Comparison of ENCODE assay signal across 9 cellular contexts in the genomic region with DNA sequence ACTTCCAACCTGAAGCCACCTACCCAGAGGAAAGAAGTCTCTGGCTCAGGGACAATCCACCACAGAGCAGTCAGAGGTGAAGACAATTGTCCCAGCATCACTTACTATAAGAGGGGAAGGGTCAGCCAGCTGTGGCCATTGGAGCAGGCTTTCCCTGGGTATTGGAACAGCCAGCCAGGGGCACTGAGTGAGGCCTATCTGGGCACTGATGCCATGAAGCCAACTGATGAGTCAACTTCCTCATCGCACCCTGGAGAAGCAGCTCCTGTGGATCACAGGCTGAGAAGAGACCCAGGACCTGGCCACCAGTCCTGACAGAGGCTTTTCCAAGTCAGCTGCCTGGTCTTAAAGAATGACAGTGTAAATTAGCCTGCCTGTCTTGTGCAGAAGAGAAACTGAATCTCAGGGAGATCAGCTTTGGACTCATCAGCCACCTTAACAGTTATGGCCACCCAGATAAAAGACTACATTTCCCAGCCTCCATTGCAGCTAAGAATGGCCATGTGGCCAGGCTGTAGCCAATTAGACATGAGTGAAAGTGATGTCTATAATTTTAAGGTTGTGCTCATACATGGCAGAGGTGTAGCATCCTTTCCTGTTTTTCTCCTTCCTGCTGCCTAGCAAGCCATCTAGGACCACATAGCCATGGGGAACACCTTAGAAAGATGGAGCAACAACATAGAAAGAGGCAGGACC. TPM values are rescaled to one million over a fixed set of nuclear protein-coding genes. Genes with fewer than 3 reads are reported as not detected.
DNase-seq lines count a peak whose midpoint lies in the region; FAIRE-seq and TF ChIP-seq lines count a peak whose summit lies in the region.
"Had no signal": no experiment of that assay in that cellular context is flagged by ENCODE, and none has a peak within 500 bp of the region (broad histone marks: within the 10 kb centered on the region; RNA-seq: fewer than 3 reads in every experiment).

No MANE protein-coding gene starts in this region.

- H3K4me3 Mint-ChIP-seq in MCF 10A (ENCODE audit: unreplicated experiment), result no peak overlapping the region

- H2BK5ac ChIP-seq in H1 (ENCODE audit: low read depth, low read length), result no peak overlapping the region

- H3K23me2 ChIP-seq in H1 (ENCODE audit: low read depth, low read length), result no peaks in the 10 kb centered on the region

- DNase-seq in MCF 10A (ENCODE audit: unreplicated experiment), result peak; percentile 50
- DNase-seq in breast epithelium (ENCODE audit: low spot score in 2 of 2), result no peak
- no peak for DNase-seq in H1 (ENCODE audit: low read depth in 1 of 2, low spot score in 2 of 2)
- DNase-seq in spleen, result peak; percentile 32
- DNase-seq in COLO668 (lab: John Stamatoyannopoulos, UW; ENCODE audit: unreplicated experiment), result no peak
- no peak for DNase-seq in GM19238 (ENCODE audit: insufficient read length, low spot score)
- DNase-seq in medulla oblongata (ENCODE audit: extremely low spot score), result no peak

- H4K20me1 ChIP-seq in Loucy (ENCODE audit: insufficient read depth, low read length, poor library complexity, severe bottlenecking), result no peaks in the 10 kb centered on the region
- no peaks in the 10 kb centered on the region for H4K20me1 ChIP-seq in H1 (replicated peaks in 1 of 2; ENCODE audit: control insufficient read depth in 1 of 2, insufficient read depth in 2 of 2, low read length in 2 of 2)

- H3K4me1 ChIP-seq in breast epithelium (no peaks in the 10 kb centered on the region), Loucy (ENCODE audit: insufficient read depth, low read length, poor library complexity, severe bottlenecking) (peaks cover 13% of the 10 kb centered on the region), H1 (replicated peaks in 1 of 4; ENCODE audit: control insufficient read depth in 3 of 4, insufficient read depth in 4 of 4, low read length in 3 of 4) (peaks cover 0 to 5% (median 0%) of the 10 kb centered on the region in 4 experiments; a peak in 1 of 7 replicates), spleen (peaks cover 0 to 5% (median 0%) of the 10 kb centered on the region in 6 donors)

- no peak for TF ChIP-seq RAD21 in H1 (IDR thresholded peaks at IDR 0.05 in 1 of 2, conservative IDR thresholded peaks at IDR 0.05 in 1 of 2; ENCODE audit: low read depth in 2 of 2, low read length in 2 of 2)

- H3K27me3 ChIP-seq in breast epithelium (peaks cover 0 to 22% of the 10 kb centered on the region in 2 donors), Loucy (ENCODE audit: insufficient read depth, low read length, poor library complexity, severe bottlenecking) (no peaks in the 10 kb centered on the region), H1 (replicated peaks in 1 of 4; ENCODE audit: control insufficient read depth in 3 of 4, extremely low read depth in 1 of 4, insufficient read depth in 3 of 4, low read length in 3 of 4) (peaks cover 0 to 2% (median 0%) of the 10 kb centered on the region in 4 experiments; a peak in 2 of 7 replicates), spleen (replicated peaks in 1 of 7) (peaks cover 0 to 46% (median 0%) of the 10 kb centered on the region in 7 donors)

- H2AFZ ChIP-seq in Loucy (ENCODE audit: low read length), result peak overlapping the region; percentile 93
- H2AFZ ChIP-seq in H1 (ENCODE audit: low read length), result 0 out of 2 replicates have a peak overlapping the region, but pooled peaks have one; percentile 57

- no peaks in the 10 kb centered on the region for H3K79me2 ChIP-seq in Loucy (ENCODE audit: insufficient read depth, low read length)
- no peaks in the 10 kb centered on the region for H3K79me2 ChIP-seq in H1 (ENCODE audit: control insufficient read depth in 1 of 2, insufficient read depth in 2 of 2, low read length in 2 of 2)

- no peak overlapping the region for H3K18ac ChIP-seq in H1 (ENCODE audit: extremely low read depth, low read length)

- no peak overlapping the region for H3K4me2 ChIP-seq in Loucy (ENCODE audit: low read depth, low read length, poor library complexity, severe bottlenecking)
- no peak overlapping the region for H3K4me2 ChIP-seq in H1 (ENCODE audit: insufficient read depth in 1 of 2, low read depth in 2 of 2, low read length in 2 of 2)

- no peak overlapping the region for H4K91ac ChIP-seq in H1 (replicated peaks; ENCODE audit: insufficient read length, low read length)

- H3K27ac Mint-ChIP-seq in MCF 10A (ENCODE audit: low read depth, unreplicated experiment), result no peak overlapping the region
- H3K27ac Mint-ChIP-seq: activated T-helper 2 cell treated with anti-CD3 and anti-CD28 coated beads, Interferon-gamma antibody, Interleukin-2, Interleukin-4, amounts not matched to agents 10 μg/mL and 5 μg/mL and 100 μg/mL, durations not matched to agents 14 hours and 24 hours and 36 hours had no signal

- no peak overlapping the region for H3K56ac ChIP-seq in H1 (replicated peaks; ENCODE audit: insufficient read length, low read depth, low read length)

- H4K5ac ChIP-seq in H1 (ENCODE audit: insufficient read length, low read depth, low read length), result no peak overlapping the region

- TF ChIP-seq CTCF in MCF 10A (IDR thresholded peaks at IDR 0.05; ENCODE audit: unreplicated experiment) (no peak), breast epithelium (IDR thresholded peaks at IDR 0.05) (no peak), Loucy (conservative IDR thresholded peaks at IDR 0.05; ENCODE audit: low read length) (no peak), H1 (IDR thresholded peaks at IDR 0.05; ENCODE audit: control extremely low read depth in 1 of 3, insufficient read depth in 1 of 3, low read depth in 1 of 3, low read length in 3 of 3) (no peak), spleen (IDR thresholded peaks at IDR 0.05 in 8 of 11, conservative IDR thresholded peaks at IDR 0.05 in 3 of 11) (no peak)

- no peak overlapping the region for H3K4me3 ChIP-seq in breast epithelium
- no peak overlapping the region for H3K4me3 ChIP-seq in Loucy (ENCODE audit: low read length, poor library complexity, severe bottlenecking)
- H3K4me3 ChIP-seq in H1 (ENCODE audit: extremely low read depth in 1 of 4, insufficient read depth in 2 of 4, low read depth in 3 of 4, low read length in 4 of 4), result no peak overlapping the region
- H3K4me3 ChIP-seq in spleen, result no peak overlapping the region

- no peak overlapping the region for H2AK5ac ChIP-seq in H1 (ENCODE audit: low read depth, low read length)

- no peaks in the 10 kb centered on the region for H3K79me1 ChIP-seq in H1 (ENCODE audit: low read depth, low read length)

- no peak overlapping the region for H2BK20ac ChIP-seq in H1 (ENCODE audit: low read length)

- CTCF ChIA-PET in MCF 10A (lab: Yijun Ruan, JAX) (interaction anchor here (0.6 to 6.3 kb wide), 4 partner anchors 10 to 535 kb away, joined by 3 to 64 read pairs (median 4); no protein-coding TSS in a partner anchor), H1 (lab: Charles Lee; ENCODE audit: partially characterized antibody) (interaction anchor here (1.0 to 6.4 kb wide), 5 partner anchors 9 to 275 kb away, joined by 3 to 40 read pairs (median 3); no protein-coding TSS in a partner anchor)

- H3K36me3 Mint-ChIP-seq in MCF 10A (ENCODE audit: insufficient read depth, unreplicated experiment), result no peaks in the 10 kb centered on the region

- H3K14ac ChIP-seq in H1 (ENCODE audit: insufficient read length), result no peak overlapping the region

- FAIRE-seq in H1 (lab: Jason Lieb, UNC), result peak; percentile 71

- H3K27me3 Mint-ChIP-seq in MCF 10A (ENCODE audit: insufficient read depth, unreplicated experiment), result peaks cover 16% of the 10 kb centered on the region

- H3F3A ChIP-seq in Loucy (ENCODE audit: low read depth), result no peaks in the 10 kb centered on the region

- H3K4ac ChIP-seq in H1 (replicated peaks; ENCODE audit: insufficient read length, low read depth, low read length), result no peak overlapping the region

- intact Hi-C loops in MCF 10A (cut with micrococcal nuclease), result no loop called here
- intact Hi-C loops in breast epithelium (cut with DNase I; ENCODE audit: low total_unique reads), result no loop called here
- intact Hi-C loops in spleen (cut with DNase I; ENCODE audit: low total_unique reads), result no loop called here

- no peak overlapping the region for H4K8ac ChIP-seq in H1 (ENCODE audit: extremely low read depth, insufficient read depth, low read length)

- H3K36me3 ChIP-seq in breast epithelium, result no peaks in the 10 kb centered on the region
- H3K36me3 ChIP-seq in Loucy (ENCODE audit: insufficient read depth, low read length), result no peaks in the 10 kb centered on the region
- no peaks in the 10 kb centered on the region for H3K36me3 ChIP-seq in H1 (ENCODE audit: control insufficient read depth in 2 of 4, insufficient read depth in 4 of 4, low read length in 3 of 4)
- peaks cover 0 to 26% (median 0%) of the 10 kb centered on the region in 6 donors for H3K36me3 ChIP-seq in spleen

- no peak for TF ChIP-seq POLR2A in breast epithelium (IDR thresholded peaks at IDR 0.05)
- TF ChIP-seq POLR2A in H1 (IDR thresholded peaks at IDR 0.05; ENCODE audit: control extremely low read depth in 1 of 2, low read depth in 2 of 2, low read length in 2 of 2), result no peak
- TF ChIP-seq POLR2A in spleen (IDR thresholded peaks at IDR 0.05), result no peak

- H3K9me2 ChIP-seq in Loucy (replicated peaks; ENCODE audit: low read depth, low read length), result no peaks in the 10 kb centered on the region

- BruUV-seq in MCF 10A (replicated peaks; lab: Mats Ljungman, UMichigan), result no TSS peak

- no peaks in the 10 kb centered on the region for H3K4me1 Mint-ChIP-seq in MCF 10A (ENCODE audit: insufficient read depth, unreplicated experiment)

- H3K27ac ChIP-seq in breast epithelium (no peak overlapping the region), H1 (ENCODE audit: low read depth, low read length) (no peak overlapping the region), spleen (no peak overlapping the region)

- POLR2A ChIA-PET in MCF 10A (lab: Yijun Ruan, JAX), result interaction anchor here (0.5 kb wide), 1 partner anchor 208 kb away, joined by 3 read pairs; no protein-coding TSS in a partner anchor
- POLR2A ChIA-PET in H1 (lab: Charles Lee; ENCODE audit: partially characterized antibody), result interaction anchor here (1.5 kb wide), 1 partner anchor 8 kb away, joined by 6 read pairs; no protein-coding TSS in a partner anchor

- H2BK15ac ChIP-seq in H1 (ENCODE audit: low read length), result no peak overlapping the region

- no peaks in the 10 kb centered on the region for H3K9me3 Mint-ChIP-seq in MCF 10A (ENCODE audit: unreplicated experiment)
- H3K9me3 Mint-ChIP-seq: activated T-helper 2 cell treated with anti-CD3 and anti-CD28 coated beads, Interferon-gamma antibody, Interleukin-2, Interleukin-4, amounts not matched to agents 10 μg/mL and 5 μg/mL and 100 μg/mL, durations not matched to agents 14 hours and 24 hours and 36 hours had no signal

- 91% methylated on average over 1 of the region's 1 CpG; no CpG with 5 or more reads in 1 of the 2 experiments for WGBS in H1 (ENCODE audit: extremely low coverage in 1 of 2, insufficient coverage in 1 of 2, insufficient read length in 1 of 2, insufficient replicate concordance in 2 of 2, low coverage in 1 of 2, low lambda C conversion rate in 2 of 2, missing lambda C conversion rate in 1 of 2), 2 experiments
- WGBS in spleen, 5 donors, result 93 to 100% (median 100%) methylated on average over 1 of the region's 1 CpG

- no peak overlapping the region for H2BK120ac ChIP-seq in H1 (replicated peaks; ENCODE audit: low read depth, low read length)

- no peaks in the 10 kb centered on the region for H3K9me3 ChIP-seq in breast epithelium
- no peaks in the 10 kb centered on the region for H3K9me3 ChIP-seq in Loucy (ENCODE audit: insufficient read depth, low read depth, low read length)
- no peaks in the 10 kb centered on the region for H3K9me3 ChIP-seq in H1 (ENCODE audit: insufficient read depth in 2 of 2, low read depth in 1 of 2, low read length in 1 of 2)
- peaks cover 0 to 3% (median 0%) of the 10 kb centered on the region in 8 donors for H3K9me3 ChIP-seq in spleen

- no peak overlapping the region for H2BK12ac ChIP-seq in H1 (ENCODE audit: low read depth, low read length)

- TF ChIP-seq EP300 in H1 (IDR thresholded peaks at IDR 0.05; ENCODE audit: borderline replicate concordance in 1 of 2, low read depth in 2 of 2, low read length in 2 of 2), result no peak

- no peak overlapping the region for H3K23ac ChIP-seq in H1 (ENCODE audit: insufficient read length)

- H3K9ac ChIP-seq in Loucy (ENCODE audit: low read depth, low read length, poor library complexity, severe bottlenecking) (no peak overlapping the region), H1 (replicated peaks in 1 of 4; ENCODE audit: extremely low read depth in 1 of 4, low read depth in 3 of 4, low read length in 3 of 4) (no peak overlapping the region)

RNA-seq across cellular contexts. Expression of gene CHST1, which starts 19.0 kb away (rescaled TPM):
- total RNA-seq in MCF 10A (2022), result not detected in 2 replicates
- total RNA-seq in breast epithelium, result 1 to 10 TPM; 1.8 to 3.6 (median 2.2) TPM
- 1.6 and 3.8 TPM in 2 replicates for total RNA-seq in H1 (2021; fragmentation: NEBNext Ultra II Directional; extraction: Animal tissue kit (Norgen Biotek cat#: 25700))
- polyA plus RNA-seq in H1 (2011; rRNA removed), result 1.6 and 2.7 TPM in 2 replicates
- 1.2 TPM for polyA plus RNA-seq in H1 (2011; cell fraction: cytosol; rRNA removed)
- polyA plus RNA-seq in H1 (2011; cell fraction: nucleus; rRNA removed), result 3.8 TPM
- polyA plus RNA-seq in H1 (2012, experiment 1 of 2), result 1.0 to 1.7 TPM (median 1.5 TPM) in 4 replicates
- 1.0 TPM for polyA plus RNA-seq in H1 (2012, experiment 2 of 2)
- 1.4 TPM for polyA plus RNA-seq in H1 (2013, experiment 1 of 2)
- 1.7 TPM for polyA plus RNA-seq in H1 (2013, experiment 2 of 2)
- 0.44 and 0.82 TPM in 2 replicates for polyA minus RNA-seq in H1 (2011; rRNA and poly(A)+ RNA removed)
- 0.51 TPM for polyA minus RNA-seq in H1 (2011; cell fraction: cytosol; rRNA and poly(A)+ RNA removed)
- polyA minus RNA-seq in H1 (2011; cell fraction: nucleus; rRNA and poly(A)+ RNA removed), result 1.6 TPM
- 10 to 100 TPM in 3 of 7 donors, 1 to 10 TPM in 4; 4.3 to 18.9 (median 9.0) TPM for total RNA-seq in spleen
- polyA plus RNA-seq in spleen, result 1 to 10 TPM; 1.1 to 4.9 (median 3.3) TPM

Comparison
In these comparisons a context has a peak if more than half of its experiments do, and no peak if none do; other contexts are left out.
1. DNase-seq: peak in MCF 10A (single experiment) and spleen (single experiment); none in breast epithelium (0 of 2), H1 (0 of 2), COLO668 (single experiment), GM19238 (single experiment) and medulla oblongata (single experiment).